ENCODE assay signal across 16 cellular contexts in the genomic region with DNA sequence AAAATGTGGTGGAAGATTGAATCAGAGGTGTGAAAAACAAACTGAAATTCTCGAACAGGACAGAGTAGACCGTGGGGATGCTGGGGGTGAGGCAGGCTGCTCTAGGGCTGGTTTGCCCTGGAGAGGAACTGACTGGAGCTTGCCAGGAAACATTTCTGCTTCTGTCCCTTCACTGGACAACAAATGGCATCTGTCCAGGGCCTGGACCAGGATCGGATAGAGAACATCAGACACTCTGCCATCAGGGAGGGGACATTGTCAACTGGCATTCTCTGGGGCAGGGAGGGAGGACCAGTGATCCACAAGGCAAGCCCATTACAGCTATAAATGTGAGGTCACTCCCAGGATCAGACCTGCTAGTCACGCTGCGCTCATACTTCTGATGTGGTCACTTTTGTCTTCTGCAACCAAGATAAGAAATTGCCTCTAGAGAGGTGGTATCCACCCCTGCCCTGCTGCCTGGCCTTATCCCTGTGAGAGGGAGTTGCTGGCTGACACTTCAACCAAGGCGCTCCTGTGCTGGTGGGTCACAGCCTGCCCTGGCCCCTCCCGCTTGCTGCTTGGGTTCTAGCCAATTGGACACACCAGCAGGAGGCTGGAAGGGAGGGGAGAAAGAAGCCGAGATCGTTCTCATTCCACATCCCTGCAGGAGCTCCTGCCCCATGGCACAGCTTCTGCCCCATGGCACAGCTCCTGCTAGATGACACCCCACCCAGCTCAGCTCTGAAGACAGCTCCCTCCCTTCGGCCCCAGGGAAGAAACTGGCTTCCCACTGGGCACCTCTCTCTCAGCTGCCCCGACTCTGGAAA. TPM values are rescaled to one million over a fixed set of nuclear protein-coding genes. Genes with fewer than 3 reads are reported as not detected.
DNase-seq lines count a peak whose midpoint lies in the region; ATAC-seq and TF ChIP-seq lines count a peak whose summit lies in the region.
"Had no signal": no experiment of that assay in that cellular context is flagged by ENCODE, and none has a peak within 500 bp of the region (broad histone marks: within the 10 kb centered on the region; RNA-seq: fewer than 3 reads in every experiment).

No MANE protein-coding gene starts in this region.

- no peak for TF ChIP-seq CTCF in endodermal cell (conservative IDR thresholded peaks at IDR 0.05)
- no peak for TF ChIP-seq CTCF in lower lobe of right lung (IDR thresholded peaks at IDR 0.05)
- no peak for TF ChIP-seq CTCF in tibial nerve (IDR thresholded peaks at IDR 0.05)
- no peak for TF ChIP-seq CTCF in mesothelial cell of epicardium (IDR thresholded peaks at IDR 0.05; ENCODE audit: unreplicated experiment)

- H3K4me3 Mint-ChIP-seq in endodermal cell (no peak overlapping the region), mesothelial cell of epicardium (no peak overlapping the region)
- H3K4me3 Mint-ChIP-seq: dendritic cell treated with granulocyte-macrophage colony-stimulating factor and Interleukin-4, amounts not matched to agents 40 ng/mL and 50 ng/mL, for 4 days had no signal

- H3K27me3 Mint-ChIP-seq in endodermal cell (ENCODE audit: insufficient read depth) (peaks cover 6% of the 10 kb centered on the region), mesothelial cell of epicardium (ENCODE audit: low read depth) (peaks cover 19% of the 10 kb centered on the region)

- H3K4me1 Mint-ChIP-seq in endodermal cell (no peaks in the 10 kb centered on the region), mesothelial cell of epicardium (no peaks in the 10 kb centered on the region)

- 84 to 94% methylated on average over 7 to 11 of the region's 11 CpGs for WGBS in endodermal cell (ENCODE audit: insufficient coverage in 1 of 2, insufficient read length in 1 of 2), 2 experiments
- 39 to 45% methylated on average over 11 of the region's 11 CpGs for WGBS in tibial nerve, 2 donors

- H3K4me3 ChIP-seq in endodermal cell (ENCODE audit: low read length): no peak overlapping the region
- H3K4me3 ChIP-seq in lower lobe of right lung: no peak overlapping the region
- H3K4me3 ChIP-seq in tibial nerve: no peak overlapping the region
- H3K4me3 ChIP-seq: thoracic aorta had no signal

- H3K27ac Mint-ChIP-seq in endodermal cell (no peak overlapping the region), mesothelial cell of epicardium (no peak overlapping the region)
- H3K27ac Mint-ChIP-seq: dendritic cell treated with granulocyte-macrophage colony-stimulating factor and Interleukin-4, amounts not matched to agents 40 ng/mL and 50 ng/mL, for 4 days had no signal

- no peak for ATAC-seq in lower lobe of right lung
- ATAC-seq: SK-N-SH treated with all-trans-retinoic acid at 6 μM for 48 hours had no signal

- intact Hi-C loops in lower lobe of right lung (cut with DNase I): no loop called here

- TF ChIP-seq POLR2A in tibial nerve (IDR thresholded peaks at IDR 0.05): no peak

- no peak for TF ChIP-seq EP300 in tibial nerve (IDR thresholded peaks at IDR 0.05)

- H3K36me3 ChIP-seq in endodermal cell (ENCODE audit: control insufficient read depth, insufficient read depth, low read length) (no peaks in the 10 kb centered on the region), lower lobe of right lung (no peaks in the 10 kb centered on the region), tibial nerve (no peaks in the 10 kb centered on the region)
- H3K36me3 ChIP-seq: thoracic aorta had no signal

- peak; percentile 70 for DNase-seq in Ammon's horn (ENCODE audit: low spot score)
- DNase-seq in M059J (ENCODE audit: low read depth): peak; percentile 26
- peak; percentile 71 for DNase-seq in endodermal cell
- peak; percentile 20 for DNase-seq in lower lobe of right lung
- no peak for DNase-seq in activated effector memory CD4-positive, alpha-beta T cell treated with Interleukin-2 at 50 U/mL for 16 hours
- no peak for DNase-seq in mucosa of gallbladder (ENCODE audit: low spot score)
- DNase-seq in tibial nerve (ENCODE audit: low spot score in 2 of 2): no peak
- DNase-seq in mesothelial cell of epicardium (ENCODE audit: low spot score in 2 of 2, unreplicated experiment in 2 of 2): no peak
- DNase-seq: activated CD4-positive, CD25-positive, alpha-beta regulatory T cell; DND-41; NCI-H2171 treated with DMSO at 0.1 percent for 48 hours had no signal

- H3K36me3 Mint-ChIP-seq in endodermal cell (ENCODE audit: low read depth): no peaks in the 10 kb centered on the region
- no peaks in the 10 kb centered on the region for H3K36me3 Mint-ChIP-seq in mesothelial cell of epicardium

- H3K9ac ChIP-seq in endodermal cell (ENCODE audit: extremely low read depth, low read length, poor library complexity, severe bottlenecking): no peak overlapping the region
- H3K9ac ChIP-seq: parathyroid adenoma had no signal

- H3K4me1 ChIP-seq in endodermal cell (ENCODE audit: control insufficient read depth, insufficient read depth, low read length) (no peaks in the 10 kb centered on the region), lower lobe of right lung (no peaks in the 10 kb centered on the region), tibial nerve (no peaks in the 10 kb centered on the region)
- H3K4me1 ChIP-seq: parathyroid adenoma had no signal

- H3K27me3 ChIP-seq in endodermal cell (ENCODE audit: control insufficient read depth, insufficient read depth, low read length, poor library complexity, severe bottlenecking) (no peaks in the 10 kb centered on the region), lower lobe of right lung (ENCODE audit: low read depth) (peaks cover 8% of the 10 kb centered on the region), tibial nerve (peaks cover 0 to 3% of the 10 kb centered on the region in 2 donors)

- H3K9me3 Mint-ChIP-seq in endodermal cell (no peaks in the 10 kb centered on the region), mesothelial cell of epicardium (no peaks in the 10 kb centered on the region)
- H3K9me3 Mint-ChIP-seq: dendritic cell treated with granulocyte-macrophage colony-stimulating factor and Interleukin-4, amounts not matched to agents 40 ng/mL and 50 ng/mL, for 4 days had no signal

- H3K9me3 ChIP-seq in endodermal cell (ENCODE audit: control insufficient read depth, low read length): no peaks in the 10 kb centered on the region
- no peaks in the 10 kb centered on the region for H3K9me3 ChIP-seq in lower lobe of right lung
- H3K9me3 ChIP-seq in tibial nerve: no peaks in the 10 kb centered on the region
- H3K9me3 ChIP-seq: thoracic aorta had no signal

- H3K27ac ChIP-seq in endodermal cell (ENCODE audit: low read depth, low read length) (no peak overlapping the region), lower lobe of right lung (no peak overlapping the region), tibial nerve (no peak overlapping the region)
- H3K27ac ChIP-seq: parathyroid adenoma, thoracic aorta had no signal

RNA-seq across cellular contexts. Expression of gene NPPC, which starts 8.7 kb away (rescaled TPM):
- not detected in 2 replicates for total RNA-seq in M059J (2014; rRNA removed; shearing (Covaris generic))
- total RNA-seq in endodermal cell: under 1 TPM in 1 of 2 donors, not detected in 1; 0.84 TPM
- polyA plus RNA-seq in endodermal cell (2013, experiment 1 of 2): 13.3 TPM
- polyA plus RNA-seq in endodermal cell (2013, experiment 2 of 2): 7.0 TPM
- not detected for total RNA-seq in lower lobe of right lung
- not detected for total RNA-seq in mucosa of gallbladder
- total RNA-seq in tibial nerve: not detected
- total RNA-seq in mesothelial cell of epicardium: 0.72 to 0.80 TPM (median 0.73 TPM) in 3 replicates
- total RNA-seq: mononuclear cell, thoracic aorta had no signal

RNA-seq across cellular contexts. Expression of gene DIS3L2, which starts 44.0 kb away (rescaled TPM):
- total RNA-seq in M059J (2014; rRNA removed; shearing (Covaris generic)): 7.4 and 10.6 TPM in 2 replicates
- total RNA-seq in endodermal cell: 10 to 100 TPM; 39.5 to 42.4 TPM
- polyA plus RNA-seq in endodermal cell (2013, experiment 1 of 2): 28.4 TPM
- 24.8 TPM for polyA plus RNA-seq in endodermal cell (2013, experiment 2 of 2)
- total RNA-seq in lower lobe of right lung: 34.4 TPM
- 36.3 TPM for total RNA-seq in mucosa of gallbladder
- 10 to 100 TPM; 52.8 to 74.9 (median 61.8) TPM for total RNA-seq in tibial nerve
- 69.9 to 74.4 TPM (median 71.9 TPM) in 3 replicates for total RNA-seq in mesothelial cell of epicardium

Comparison
In these comparisons a context has a peak if more than half of its experiments do, and no peak if none do; other contexts are left out.
1. DNase-seq: peak in Ammon's horn (single experiment), M059J (single experiment), endodermal cell (single experiment) and lower lobe of right lung (single experiment); none in activated effector memory CD4-positive, alpha-beta T cell treated with Interleukin-2 at 50 U/mL for 16 hours (single experiment), mucosa of gallbladder (single experiment), tibial nerve (0 of 2) and mesothelial cell of epicardium (0 of 2).